In the genomic region with DNA sequence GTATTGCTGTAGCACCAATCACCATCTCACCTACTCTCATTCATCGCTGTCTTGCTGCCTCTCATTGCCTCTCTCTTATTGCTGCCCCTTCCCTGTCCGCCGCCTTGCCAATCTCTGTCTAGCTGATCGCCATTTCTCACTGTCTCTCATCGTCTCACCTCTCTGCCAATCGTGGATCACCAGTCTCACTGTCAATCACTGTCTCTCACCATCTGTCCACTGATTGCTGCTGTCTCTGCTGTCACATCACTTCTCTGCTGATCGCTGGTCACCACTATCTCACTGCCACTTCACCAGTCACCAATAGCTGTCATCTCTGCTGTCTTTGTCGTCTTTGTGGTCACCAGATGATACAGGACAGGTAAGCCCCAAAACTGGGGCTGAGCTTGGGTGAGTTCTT, we compare ENCODE assay signal across 10 cellular contexts. TPM values are rescaled to one million over a fixed set of nuclear protein-coding genes. Genes with fewer than 3 reads are reported as not detected.
"Had no signal": no experiment of that assay in that cellular context is flagged by ENCODE, and none has a peak within 500 bp of the region (broad histone marks: within the 10 kb centered on the region; RNA-seq: fewer than 3 reads in every experiment).

No MANE protein-coding gene starts in this region.

- H3K4me1 ChIP-seq: HAP-1 had no signal

- ATAC-seq: HCT116 had no signal

- H3K36me3 ChIP-seq: HAP-1 had no signal

- H3K4me3 Mint-ChIP-seq: HFFc6 had no signal

- H3K9ac ChIP-seq: GM23248 had no signal

- H3K27ac Mint-ChIP-seq: HFFc6 had no signal

- DNase-seq: GOT3, H7, HFFc6, IMR-90 had no signal

- H3K27ac ChIP-seq: GM23248, HL-60 had no signal

- H2AFZ ChIP-seq: GM23248 had no signal

- H3K4me3 ChIP-seq: GM23248, HAP-1 had no signal

RNA-seq across cellular contexts. Expression of a gene that starts 45.7 kb away (rescaled TPM):
- total RNA-seq: GM23248, H4, HFFc6, HT1080, IMR-90 had no signal
- polyA plus RNA-seq: GM23248, IMR-90 had no signal
